ENCODE assay signal across 11 cellular contexts in genomic region chrX:55695227-55696018, GRCh38.
"Had no signal": no experiment of that assay in that cellular context is flagged by ENCODE, and none has a peak within 500 bp of the region (broad histone marks: within the 10 kb centered on the region; RNA-seq: fewer than 3 reads in every experiment).

No MANE protein-coding gene starts in this region.

- H3K36me3 Mint-ChIP-seq: brain, mesothelial cell of epicardium had no signal

- H3K4me1 ChIP-seq: esophagus muscularis mucosa, parathyroid adenoma, transverse colon had no signal

- H3K4me3 ChIP-seq: esophagus muscularis mucosa, transverse colon had no signal

- H3K27ac Mint-ChIP-seq: brain; dendritic cell treated with granulocyte-macrophage colony-stimulating factor and Interleukin-4, amounts not matched to agents 40 ng/mL and 50 ng/mL, for 4 days; mesothelial cell of epicardium had no signal

- DNase-seq: activated effector memory CD4-positive, alpha-beta T cell treated with anti-CD3 and anti-CD28 coated beads, Interleukin-2, amount 50 U/mL, for 16 hours; amygdala; cerebellar nuclear complex; hypothalamus; substantia nigra; transverse colon had no signal

- H3K36me3 ChIP-seq: esophagus muscularis mucosa, transverse colon had no signal

- H3K27ac ChIP-seq: esophagus muscularis mucosa, parathyroid adenoma, transverse colon had no signal

- H3K4me3 Mint-ChIP-seq: brain; dendritic cell treated with granulocyte-macrophage colony-stimulating factor and Interleukin-4, amounts not matched to agents 40 ng/mL and 50 ng/mL, for 4 days; mesothelial cell of epicardium had no signal

- H3K27me3 Mint-ChIP-seq: dendritic cell treated with granulocyte-macrophage colony-stimulating factor and Interleukin-4, amounts not matched to agents 40 ng/mL and 50 ng/mL, for 4 days had no signal

- H3K27me3 ChIP-seq: esophagus muscularis mucosa, transverse colon had no signal

- H3K9me3 Mint-ChIP-seq: dendritic cell treated with granulocyte-macrophage colony-stimulating factor and Interleukin-4, amounts not matched to agents 40 ng/mL and 50 ng/mL, for 4 days had no signal

- H3K4me1 Mint-ChIP-seq: brain, mesothelial cell of epicardium had no signal

- H3K9me3 ChIP-seq: transverse colon had no signal
